In genomic region chr19:4067396-4068057, GRCh38 we compare ENCODE assay signal across 1 cellular context.
TF ChIP-seq lines count a peak whose summit lies in the region.

No MANE protein-coding gene starts in this region.

TF ChIP-seq in IMR-90, 13 proteins besides CTCF, POLR2A, EP300 and RAD21 (continued from another document):
- no peak for TF ChIP-seq MAFK (IDR thresholded peaks at IDR 0.05; ENCODE audit: low read depth, low read length)
- no peak for TF ChIP-seq CEBPB (IDR thresholded peaks at IDR 0.05; ENCODE audit: low read depth, low read length)
- TF ChIP-seq SMC3 (IDR thresholded peaks at IDR 0.05; ENCODE audit: low read depth, low read length): no peak
